Comparison of ENCODE assay signal across 25 cellular contexts in genomic region chr2:101987832-101988231, GRCh38. TPM values are rescaled to one million over a fixed set of nuclear protein-coding genes. Genes with fewer than 3 reads are reported as not detected.
DNase-seq lines count a peak whose midpoint lies in the region; ATAC-seq lines count a peak whose summit lies in the region.
"Had no signal": no experiment of that assay in that cellular context is flagged by ENCODE, and none has a peak within 500 bp of the region (broad histone marks: within the 10 kb centered on the region; RNA-seq: fewer than 3 reads in every experiment).

No MANE protein-coding gene starts in this region.

- no peaks in the 10 kb centered on the region for H3K27me3 ChIP-seq in mucosa of rectum (ENCODE audit: control insufficient read depth in 2 of 2, insufficient read depth in 2 of 2, low read length in 2 of 2)
- H3K27me3 ChIP-seq: adrenal gland, BE2C, body of pancreas, pancreas had no signal

- peaks cover 32 to 44% of the 10 kb centered on the region in 2 donors for H3K4me1 ChIP-seq in mucosa of rectum (ENCODE audit: control insufficient read depth in 2 of 2, insufficient read depth in 2 of 2, low read length in 2 of 2)
- H3K4me1 ChIP-seq: BE2C, body of pancreas, pancreas had no signal

- H3K36me3 ChIP-seq in mucosa of rectum (ENCODE audit: control insufficient read depth in 2 of 2, insufficient read depth in 2 of 2, low read length in 2 of 2) = no peaks in the 10 kb centered on the region
- H3K36me3 ChIP-seq: adrenal gland, BE2C, esophagus squamous epithelium, heart right ventricle, pancreas had no signal

- peaks cover 34% of the 10 kb centered on the region for H3K4me1 Mint-ChIP-seq in activated naive CD8-positive, alpha-beta T cell (ENCODE audit: low read depth)
- H3K4me1 Mint-ChIP-seq in activated naive CD8-positive, alpha-beta T cell treated with anti-CD3 and anti-CD28 coated beads for 36 hours = peaks cover 22% of the 10 kb centered on the region
- peaks cover 37% of the 10 kb centered on the region for H3K4me1 Mint-ChIP-seq in central memory CD8-positive, alpha-beta T cell

- H3K9me3 Mint-ChIP-seq in activated naive CD8-positive, alpha-beta T cell (ENCODE audit: low read depth) = no peaks in the 10 kb centered on the region
- H3K9me3 Mint-ChIP-seq in activated naive CD8-positive, alpha-beta T cell treated with anti-CD3 and anti-CD28 coated beads for 36 hours = no peaks in the 10 kb centered on the region
- H3K9me3 Mint-ChIP-seq in central memory CD8-positive, alpha-beta T cell = no peaks in the 10 kb centered on the region
- H3K9me3 Mint-ChIP-seq: activated T-cell treated with anti-CD3 and anti-CD28 coated beads, Interleukin-2, amount 50 U/mL, for 4 hours; IgD-negative memory B cell had no signal

- H3K4me3 ChIP-seq in mucosa of rectum (ENCODE audit: low read length in 2 of 2) = peak overlapping the region in 1 of 2 donors; percentile 62
- H3K4me3 ChIP-seq: adrenal gland, body of pancreas, esophagus squamous epithelium, heart right ventricle, pancreas had no signal

- peak overlapping the region; percentile 5 to 54 for H3K9ac ChIP-seq in mucosa of rectum (ENCODE audit: low read depth in 1 of 2, low read length in 2 of 2)

- no peaks in the 10 kb centered on the region for H3K27me3 Mint-ChIP-seq in activated naive CD8-positive, alpha-beta T cell
- peaks cover 17% of the 10 kb centered on the region for H3K27me3 Mint-ChIP-seq in activated naive CD8-positive, alpha-beta T cell treated with anti-CD3 and anti-CD28 coated beads for 36 hours
- H3K27me3 Mint-ChIP-seq in central memory CD8-positive, alpha-beta T cell = no peaks in the 10 kb centered on the region

- H3K27ac ChIP-seq in mucosa of rectum (ENCODE audit: low read depth in 2 of 2, low read length in 2 of 2) = peak overlapping the region; percentile 80 to 81
- H3K27ac ChIP-seq: adrenal gland, body of pancreas, esophagus squamous epithelium, heart right ventricle, pancreas had no signal

- no peaks in the 10 kb centered on the region for H3K9me3 ChIP-seq in mucosa of rectum (ENCODE audit: control insufficient read depth in 2 of 2, low read length in 2 of 2)
- H3K9me3 ChIP-seq: adrenal gland, BE2C, body of pancreas, esophagus squamous epithelium, heart right ventricle, pancreas had no signal

- H3K4me3 Mint-ChIP-seq in activated naive CD8-positive, alpha-beta T cell = peak overlapping the region; percentile 32
- no peak overlapping the region for H3K4me3 Mint-ChIP-seq in activated naive CD8-positive, alpha-beta T cell treated with anti-CD3 and anti-CD28 coated beads for 36 hours
- H3K4me3 Mint-ChIP-seq in central memory CD8-positive, alpha-beta T cell = peak overlapping the region; percentile 48
- H3K4me3 Mint-ChIP-seq: activated T-cell treated with anti-CD3 and anti-CD28 coated beads, Interleukin-2, amount 50 U/mL, for 4 hours; IgD-negative memory B cell had no signal

- DNase-seq in activated naive CD8-positive, alpha-beta T cell treated with anti-CD3 and anti-CD28 coated beads for 36 hours = no peak
- no peak for DNase-seq in central memory CD8-positive, alpha-beta T cell (ENCODE audit: low spot score in 2 of 2)
- DNase-seq in retina (no peak), NCI-H1048 (lab: John Stamatoyannopoulos, UW) (no peak)
- DNase-seq: ACHN; activated gamma-delta T cell; activated T-cell treated with anti-CD3 and anti-CD28 coated beads, Interleukin-2, amount 50 U/mL, for 4 hours; BE2C; body of pancreas; esophagus squamous epithelium; foreskin melanocyte; heart right ventricle; MV-4-11; NCI-H146; NCI-H345; NCI-H748 treated with DMSO at 0.1 percent for 48 hours; pancreas had no signal

- peak overlapping the region; percentile 10 for H3K27ac Mint-ChIP-seq in activated naive CD8-positive, alpha-beta T cell
- H3K27ac Mint-ChIP-seq in activated naive CD8-positive, alpha-beta T cell treated with anti-CD3 and anti-CD28 coated beads for 36 hours = no peak overlapping the region
- no peak overlapping the region for H3K27ac Mint-ChIP-seq in central memory CD8-positive, alpha-beta T cell (ENCODE audit: low read depth)
- H3K27ac Mint-ChIP-seq: IgD-negative memory B cell had no signal

- ATAC-seq in central memory CD8-positive, alpha-beta T cell (replicated peaks; ENCODE audit: extremely low read depth, poor library complexity, severe bottlenecking) = no peak
- ATAC-seq in GM21515 (IDR thresholded peaks at IDR 0.05; ENCODE audit: unreplicated experiment) = no peak
- ATAC-seq: body of pancreas, heart right ventricle, Right ventricle myocardium inferior had no signal

- H3K36me3 Mint-ChIP-seq in activated naive CD8-positive, alpha-beta T cell = no peaks in the 10 kb centered on the region
- H3K36me3 Mint-ChIP-seq in activated naive CD8-positive, alpha-beta T cell treated with anti-CD3 and anti-CD28 coated beads for 36 hours = no peaks in the 10 kb centered on the region
- H3K36me3 Mint-ChIP-seq in central memory CD8-positive, alpha-beta T cell (ENCODE audit: insufficient read depth) = peaks cover 7% of the 10 kb centered on the region
- H3K36me3 Mint-ChIP-seq: IgD-negative memory B cell had no signal

RNA-seq across cellular contexts. Expression of gene IL1R2, which starts 3.9 kb away (rescaled TPM):
- under 1 TPM; 0.21 to 0.28 TPM for total RNA-seq in activated naive CD8-positive, alpha-beta T cell treated with anti-CD3 and anti-CD28 coated beads for 36 hours
- total RNA-seq: dermis microvascular lymphatic vessel endothelial cell, G401 had no signal
